In the genomic region with DNA sequence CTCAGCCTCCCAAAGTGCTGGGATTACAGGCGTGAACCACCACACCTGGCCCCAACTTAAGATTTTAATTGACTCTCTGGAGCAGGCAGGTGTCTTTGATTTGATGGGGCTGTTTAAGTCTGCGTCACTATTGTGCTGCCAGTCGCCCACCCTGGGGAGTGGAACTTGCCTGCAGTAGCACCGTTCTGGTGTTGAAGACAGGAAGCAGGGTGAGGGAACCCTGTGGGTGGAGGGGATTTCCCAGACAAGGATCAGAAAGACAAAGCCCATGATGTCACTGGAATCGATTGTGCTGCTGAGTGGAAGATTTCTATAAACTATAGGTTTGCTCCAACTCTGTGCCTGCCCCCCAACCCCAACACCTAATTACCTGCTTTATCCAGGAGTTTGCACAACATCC, we compare ENCODE assay signal across 11 cellular contexts. TPM values are rescaled to one million over a fixed set of nuclear protein-coding genes. Genes with fewer than 3 reads are reported as not detected.
DNase-seq lines count a peak whose midpoint lies in the region; ATAC-seq and TF ChIP-seq lines count a peak whose summit lies in the region.
"Had no signal": no experiment of that assay in that cellular context is flagged by ENCODE, and none has a peak within 500 bp of the region (broad histone marks: within the 10 kb centered on the region; RNA-seq: fewer than 3 reads in every experiment).

No MANE protein-coding gene starts in this region.

- H3K27me3 ChIP-seq in mammary epithelial cell (ENCODE audit: insufficient read depth, low read length): no peaks in the 10 kb centered on the region
- H3K27me3 ChIP-seq: upper lobe of right lung had no signal

- no peaks in the 10 kb centered on the region for H3K79me2 ChIP-seq in mammary epithelial cell (ENCODE audit: insufficient read depth, low read length)

- DNase-seq in NCI-H345 (lab: John Stamatoyannopoulos, UW) (peak; percentile 2), NCI-H345 treated with DMSO at 0.1 percent for 48 hours (lab: John Stamatoyannopoulos, UW; ENCODE audit: unreplicated experiment) (no peak), glomerular visceral epithelial cell (ENCODE audit: extremely low spot score) (peak; percentile 50), mammary epithelial cell (no peak), putamen (ENCODE audit: low spot score) (no peak), Right ventricle myocardium superior (no peak)
- DNase-seq in activated CD4-positive, alpha-beta T cell treated with anti-CD3 and anti-CD28 coated beads for 48 hours: peak; percentile 82
- peak in 5 of 6 experiments; percentile 2 to 29 (median 20) for DNase-seq in stimulated activated naive CD4-positive, alpha-beta T cell (lab: John Stamatoyannopoulos, UW)
- DNase-seq: amniotic stem cell, upper lobe of right lung had no signal

- ATAC-seq in Right ventricle myocardium superior (ENCODE audit: poor library complexity): no peak
- ATAC-seq: upper lobe of right lung had no signal

- H3K9ac ChIP-seq in mammary epithelial cell (ENCODE audit: insufficient read depth, low read length): no peak overlapping the region

- no TSS peak for BruUV-seq in mammary epithelial cell (replicated peaks; lab: Mats Ljungman, UMichigan)

- no peak overlapping the region for H3K27ac ChIP-seq in mammary epithelial cell (ENCODE audit: insufficient read depth, low read depth, low read length)
- H3K27ac ChIP-seq: upper lobe of right lung had no signal

- 70% methylated on average over 5 of the region's 5 CpGs for WGBS in mammary epithelial cell (ENCODE audit: low coverage, missing lambda C conversion rate)

- no peak for TF ChIP-seq CTCF in mammary epithelial cell (conservative IDR thresholded peaks at IDR 0.05 in 1 of 2, IDR thresholded peaks at IDR 0.05 in 1 of 2; ENCODE audit: extremely low read depth in 1 of 2, insufficient read depth in 1 of 2, low read depth in 1 of 2, low read length in 2 of 2)

- in situ Hi-C loops in mammary epithelial cell (cut with MboI; ENCODE audit: low sequenced_read_pairs in 2 of 2): loop anchor here (10.0 to 25.0 kb wide), 3 partner anchors 102 to 774 kb away; no protein-coding TSS in a partner anchor

- peaks cover 13% of the 10 kb centered on the region for H3K4me1 ChIP-seq in mammary epithelial cell (ENCODE audit: insufficient read depth, low read length)
- H3K4me1 ChIP-seq: upper lobe of right lung had no signal

- dilution Hi-C loops in mammary epithelial cell (cut with HindIII; ENCODE audit: low sequenced_read_pairs): loop anchor here (5.0 kb wide), 1 partner anchor 777 kb away; no protein-coding TSS in a partner anchor

- H3K4me3 ChIP-seq in mammary epithelial cell (replicated peaks in 1 of 3; ENCODE audit: insufficient read depth in 1 of 3, low read depth in 2 of 3, low read length in 3 of 3): no peak overlapping the region
- H3K4me3 ChIP-seq: upper lobe of right lung had no signal

- intact Hi-C loops in mammary epithelial cell (cut with micrococcal nuclease): no loop called here
- intact Hi-C loops in Right ventricle myocardium superior (cut with DNase I): loop anchor here (5.0 kb wide), 1 partner anchor 782 kb away; no protein-coding TSS in a partner anchor

- H4K20me1 ChIP-seq in mammary epithelial cell (ENCODE audit: insufficient read depth, low read length): no peaks in the 10 kb centered on the region

- H3K9me3 ChIP-seq in mammary epithelial cell (replicated peaks; ENCODE audit: insufficient read depth, low read length): no peaks in the 10 kb centered on the region
- H3K9me3 ChIP-seq: upper lobe of right lung had no signal

- CTCF ChIA-PET in mammary epithelial cell (lab: Charles Lee; ENCODE audit: low non-redundant PET): interaction anchor here (0.8 kb wide), 1 partner anchor 112 kb away, joined by 6 read pairs; no protein-coding TSS in a partner anchor

- no peak overlapping the region for H2AFZ ChIP-seq in mammary epithelial cell (ENCODE audit: low read depth, low read length)

- no peaks in the 10 kb centered on the region for H3K36me3 ChIP-seq in mammary epithelial cell (ENCODE audit: insufficient read depth, low read length)
- H3K36me3 ChIP-seq: upper lobe of right lung had no signal

- no peak overlapping the region for H3K4me2 ChIP-seq in mammary epithelial cell (ENCODE audit: insufficient read depth, low read depth, low read length)

RNA-seq across cellular contexts. Expression of a gene that starts 11.0 kb away (rescaled TPM):
- total RNA-seq in mammary epithelial cell (1 to 10 TPM in 1 of 2 donors, under 1 TPM in 1; 0.28 to 2.7 TPM), Right ventricle myocardium superior (0.19 TPM)
- polyA plus RNA-seq in mammary epithelial cell: 0.39 TPM
- not detected for polyA minus RNA-seq in mammary epithelial cell
- total RNA-seq: fibroblast of villous mesenchyme had no signal

Comparison
In these comparisons a context has a peak if more than half of its experiments do, and no peak if none do; other contexts are left out.
1. DNase-seq: peak in NCI-H345 (single experiment), activated CD4-positive, alpha-beta T cell treated with anti-CD3 and anti-CD28 coated beads for 48 hours (single experiment), glomerular visceral epithelial cell (single experiment) and stimulated activated naive CD4-positive, alpha-beta T cell (5 of 6); none in NCI-H345 treated with DMSO at 0.1 percent for 48 hours (single experiment), mammary epithelial cell (single experiment), putamen (single experiment) and Right ventricle myocardium superior (single experiment).